In genomic region chr15:91032919-91033803, GRCh38 we compare ENCODE assay signal across 8 cellular contexts. TPM values are rescaled to one million over a fixed set of nuclear protein-coding genes. Genes with fewer than 3 reads are reported as not detected.
DNase-seq lines count a peak whose midpoint lies in the region; ATAC-seq and TF ChIP-seq lines count a peak whose summit lies in the region.

No MANE protein-coding gene starts in this region.

- no peak overlapping the region for H3K14ac ChIP-seq in IMR-90 (replicated peaks; ENCODE audit: low read depth, low read length)

- H4K8ac ChIP-seq in IMR-90 (ENCODE audit: low read depth in 2 of 2, low read length in 2 of 2): no peak overlapping the region

- no peak overlapping the region for H4K91ac ChIP-seq in IMR-90 (ENCODE audit: insufficient read depth, low read depth, low read length)

- H3K79me1 ChIP-seq in IMR-90 (ENCODE audit: low read depth in 1 of 2, low read length in 2 of 2): no peaks in the 10 kb centered on the region

- no peak overlapping the region for H2BK15ac ChIP-seq in IMR-90 (ENCODE audit: low read depth, low read length)

- no peak for TF ChIP-seq RAD21 in IMR-90 (IDR thresholded peaks at IDR 0.05; ENCODE audit: low read length)

- CTCF ChIA-PET in IMR-90 (lab: Yijun Ruan, JAX): interaction anchor here (0.9 to 1.1 kb wide), 2 partner anchors 76 to 89 kb away, joined by 3 read pairs; no protein-coding TSS in a partner anchor

- H2AFZ ChIP-seq in IMR-90 (replicated peaks; ENCODE audit: low read length, poor library complexity): no peak overlapping the region

- no peak for ATAC-seq in IMR-90 (ENCODE audit: low read depth)
- ATAC-seq in SK-N-SH treated with all-trans-retinoic acid at 6 μM for 48 hours: peak; percentile 71
- ATAC-seq in GM21515 (IDR thresholded peaks at IDR 0.05; ENCODE audit: unreplicated experiment): no peak

- no peak overlapping the region for H3K4ac ChIP-seq in IMR-90 (ENCODE audit: low read depth, low read length)

- in situ Hi-C loops in IMR-90 (cut with MboI; ENCODE audit: low sequenced_read_pairs): no loop called here

- H3K9me3 ChIP-seq in IMR-90 (ENCODE audit: control insufficient read depth, insufficient read depth, low read length) (no peaks in the 10 kb centered on the region), iPS DF 6.9 (ENCODE audit: control insufficient read depth, insufficient read depth, low read length) (no peaks in the 10 kb centered on the region), vagina (no peaks in the 10 kb centered on the region)

- no peak overlapping the region for H3K18ac ChIP-seq in IMR-90 (ENCODE audit: low read depth, low read length)

- no TSS peak for BruUV-seq in IMR-90 (replicated peaks; lab: Mats Ljungman, UMichigan)

- no peak for TF ChIP-seq POLR2A in IMR-90 (IDR thresholded peaks at IDR 0.05; ENCODE audit: low read depth, low read length)
- no peak for TF ChIP-seq POLR2A in vagina (IDR thresholded peaks at IDR 0.05)

- no peak overlapping the region for H4K5ac ChIP-seq in IMR-90 (ENCODE audit: low read depth, low read length)

- H3K9ac ChIP-seq in IMR-90 (ENCODE audit: low read depth, low read length): no peak overlapping the region

- H3K9me1 ChIP-seq in IMR-90 (ENCODE audit: insufficient read depth, low read length): no peaks in the 10 kb centered on the region

- no peak overlapping the region for H3K56ac ChIP-seq in IMR-90 (ENCODE audit: extremely low read depth, insufficient read depth, low read length)

- no peak overlapping the region for H3K4me3 ChIP-seq in IMR-90 (ENCODE audit: insufficient read depth, low read depth, low read length)
- no peak overlapping the region for H3K4me3 ChIP-seq in iPS DF 6.9 (ENCODE audit: low read length)
- H3K4me3 ChIP-seq in vagina: no peak overlapping the region

- intact Hi-C loops in IMR-90 (cut with micrococcal nuclease): no loop called here
- intact Hi-C loops in vagina (cut with DNase I): no loop called here

- H4K20me1 ChIP-seq in IMR-90 (ENCODE audit: insufficient read depth, low read length): no peaks in the 10 kb centered on the region

- H2AK5ac ChIP-seq in IMR-90 (ENCODE audit: low read depth, low read length): no peak overlapping the region

- peaks cover 13% of the 10 kb centered on the region for H3K27me3 ChIP-seq in IMR-90 (ENCODE audit: control insufficient read depth, insufficient read depth, low read length)
- no peaks in the 10 kb centered on the region for H3K27me3 ChIP-seq in iPS DF 6.9 (ENCODE audit: control insufficient read depth, insufficient read depth, low read length)
- no peaks in the 10 kb centered on the region for H3K27me3 ChIP-seq in vagina

- H3K4me2 ChIP-seq in IMR-90 (ENCODE audit: low read depth, low read length): no peak overlapping the region

- DNase-seq in EL (peak; percentile 29), IMR-90 (no peak), amniotic epithelial cell (ENCODE audit: low read depth) (peak; percentile 12), iPS DF 6.9 (ENCODE audit: low read depth, low spot score) (peak; percentile 87), vagina (ENCODE audit: extremely low spot score in 2 of 2) (no peak)
- DNase-seq in stimulated activated CD4-positive, alpha-beta T cell treated with anti-CD3 and anti-CD28 coated beads, Interleukin-2, amount 100 ng/mL, for 4 hours (ENCODE audit: low read depth): peak; percentile 19

- H2BK20ac ChIP-seq in IMR-90 (ENCODE audit: low read depth, low read length): no peak overlapping the region

- H2AK9ac ChIP-seq in IMR-90 (replicated peaks; ENCODE audit: low read depth, low read length, poor library complexity): no peak overlapping the region

- H2BK120ac ChIP-seq in IMR-90 (ENCODE audit: low read depth, low read length): no peak overlapping the region

- H2BK5ac ChIP-seq in IMR-90 (ENCODE audit: low read depth, low read length, poor library complexity, severe bottlenecking): no peak overlapping the region

- WGBS in IMR-90 (ENCODE audit: extremely low coverage in 2 of 2, insufficient read length in 1 of 2), 2 experiments: 26% methylated on average over 6 of the region's 12 CpGs; no CpG with 5 or more reads in 1 of the 2 experiments
- no CpG with 5 or more reads among the region's 12 CpGs for WGBS in iPS DF 6.9 (ENCODE audit: insufficient coverage, insufficient read length)

- no peak overlapping the region for H3K23ac ChIP-seq in IMR-90 (ENCODE audit: low read depth, low read length)

- H3K27ac ChIP-seq in IMR-90 (ENCODE audit: insufficient read depth, low read length) (no peak overlapping the region), iPS DF 6.9 (ENCODE audit: low read length) (no peak overlapping the region), vagina (no peak overlapping the region)

- peak; percentile 32 for TF ChIP-seq CTCF in IMR-90 (conservative IDR thresholded peaks at IDR 0.05; ENCODE audit: low read depth, low read length)
- peak in 1 of 3 experiments; percentile 31 for TF ChIP-seq CTCF in vagina (IDR thresholded peaks at IDR 0.05)

- dilution Hi-C loops in IMR-90 (cut with HindIII; ENCODE audit: low sequenced_read_pairs, unreplicated experiment): no loop called here

- POLR2A ChIA-PET in IMR-90 (lab: Charles Lee; ENCODE audit: unreplicated experiment): no interaction called here

- H3K36me3 ChIP-seq in IMR-90 (ENCODE audit: control insufficient read depth, insufficient read depth, low read length) (no peaks in the 10 kb centered on the region), iPS DF 6.9 (ENCODE audit: control insufficient read depth, insufficient read depth, low read length) (no peaks in the 10 kb centered on the region), vagina (no peaks in the 10 kb centered on the region)

- H3K4me1 ChIP-seq in IMR-90 (ENCODE audit: control insufficient read depth, insufficient read depth, low read length) (no peaks in the 10 kb centered on the region), iPS DF 6.9 (ENCODE audit: control insufficient read depth, insufficient read depth, low read length) (no peaks in the 10 kb centered on the region), vagina (no peaks in the 10 kb centered on the region)

TF ChIP-seq in IMR-90, 13 proteins besides CTCF, POLR2A, EP300 and RAD21:
- TF ChIP-seq MAFK (IDR thresholded peaks at IDR 0.05; ENCODE audit: low read depth, low read length): no peak
- TF ChIP-seq NFE2L2 (IDR thresholded peaks at IDR 0.05; ENCODE audit: low read depth, low read length): no peak
- no peak for TF ChIP-seq USF2 (IDR thresholded peaks at IDR 0.05; ENCODE audit: low read depth, low read length)
- TF ChIP-seq BHLHE40 (IDR thresholded peaks at IDR 0.05; ENCODE audit: low read depth, low read length): no peak
- no peak for TF ChIP-seq MAZ (IDR thresholded peaks at IDR 0.05; ENCODE audit: borderline replicate concordance, low read depth, low read length)
- no peak for TF ChIP-seq SMC3 (IDR thresholded peaks at IDR 0.05; ENCODE audit: low read depth, low read length)
- no peak for TF ChIP-seq RFX5 (IDR thresholded peaks at IDR 0.05; ENCODE audit: low read depth, low read length)
- no peak for TF ChIP-seq RCOR1 (IDR thresholded peaks at IDR 0.05; ENCODE audit: insufficient replicate concordance, low read length)
- TF ChIP-seq MXI1 (IDR thresholded peaks at IDR 0.05; ENCODE audit: borderline replicate concordance, low read depth, low read length): no peak
- TF ChIP-seq CEBPB (IDR thresholded peaks at IDR 0.05; ENCODE audit: low read depth, low read length): no peak

TF ChIP-seq in SK-N-SH treated with all-trans-retinoic acid at 6 μM for 48 hours, 23 proteins besides CTCF, POLR2A, EP300 and RAD21 (continues in another document):
- TF ChIP-seq ZFP30 (CRISPR knock-in tag; IDR thresholded peaks at IDR 0.05) (no peak), ZNF70 (CRISPR knock-in tag; IDR thresholded peaks at IDR 0.05) (no peak), ESRRG (CRISPR knock-in tag; IDR thresholded peaks at IDR 0.05) (no peak), ISL1 (CRISPR knock-in tag; IDR thresholded peaks at IDR 0.05) (no peak), PATZ1 (CRISPR knock-in tag; IDR thresholded peaks at IDR 0.05; ENCODE audit: borderline replicate concordance) (no peak), CSRNP3 (CRISPR knock-in tag; IDR thresholded peaks at IDR 0.05) (no peak)

RNA-seq across cellular contexts. Expression of gene VPS33B, which starts 10.8 kb away (rescaled TPM):
- total RNA-seq in IMR-90 (2012; rRNA removed) (7.5 and 9.0 TPM in 2 replicates), vagina (16.5 TPM)
- polyA plus RNA-seq in IMR-90 (2012; rRNA removed): 11.3 and 12.3 TPM in 2 replicates
- polyA plus RNA-seq in IMR-90 (2012; cell fraction: cytosol; rRNA removed): 7.6 and 9.8 TPM in 2 replicates
- 47.8 and 54.3 TPM in 2 replicates for polyA plus RNA-seq in IMR-90 (2012; cell fraction: nucleus; rRNA removed; ENCODE audit: low replicate concordance)

RNA-seq across cellular contexts. Expression of gene PRC1, which starts 38.8 kb away (rescaled TPM):
- 148 and 208 TPM in 2 replicates for total RNA-seq in IMR-90 (2012; rRNA removed)
- polyA plus RNA-seq in IMR-90 (2012; rRNA removed): 131 and 132 TPM in 2 replicates
- 52.1 and 66.7 TPM in 2 replicates for polyA plus RNA-seq in IMR-90 (2012; cell fraction: cytosol; rRNA removed)
- polyA plus RNA-seq in IMR-90 (2012; cell fraction: nucleus; rRNA removed; ENCODE audit: low replicate concordance): 96.3 and 151 TPM in 2 replicates
- total RNA-seq in vagina: 29.7 TPM

Comparison
In these comparisons a context has a peak if more than half of its experiments do, and no peak if none do; other contexts are left out.
1. DNase-seq: peak in EL (single experiment), amniotic epithelial cell (single experiment), iPS DF 6.9 (single experiment) and stimulated activated CD4-positive, alpha-beta T cell treated with anti-CD3 and anti-CD28 coated beads, Interleukin-2, amount 100 ng/mL, for 4 hours (single experiment); none in IMR-90 (single experiment) and vagina (0 of 2).